In the genomic region with DNA sequence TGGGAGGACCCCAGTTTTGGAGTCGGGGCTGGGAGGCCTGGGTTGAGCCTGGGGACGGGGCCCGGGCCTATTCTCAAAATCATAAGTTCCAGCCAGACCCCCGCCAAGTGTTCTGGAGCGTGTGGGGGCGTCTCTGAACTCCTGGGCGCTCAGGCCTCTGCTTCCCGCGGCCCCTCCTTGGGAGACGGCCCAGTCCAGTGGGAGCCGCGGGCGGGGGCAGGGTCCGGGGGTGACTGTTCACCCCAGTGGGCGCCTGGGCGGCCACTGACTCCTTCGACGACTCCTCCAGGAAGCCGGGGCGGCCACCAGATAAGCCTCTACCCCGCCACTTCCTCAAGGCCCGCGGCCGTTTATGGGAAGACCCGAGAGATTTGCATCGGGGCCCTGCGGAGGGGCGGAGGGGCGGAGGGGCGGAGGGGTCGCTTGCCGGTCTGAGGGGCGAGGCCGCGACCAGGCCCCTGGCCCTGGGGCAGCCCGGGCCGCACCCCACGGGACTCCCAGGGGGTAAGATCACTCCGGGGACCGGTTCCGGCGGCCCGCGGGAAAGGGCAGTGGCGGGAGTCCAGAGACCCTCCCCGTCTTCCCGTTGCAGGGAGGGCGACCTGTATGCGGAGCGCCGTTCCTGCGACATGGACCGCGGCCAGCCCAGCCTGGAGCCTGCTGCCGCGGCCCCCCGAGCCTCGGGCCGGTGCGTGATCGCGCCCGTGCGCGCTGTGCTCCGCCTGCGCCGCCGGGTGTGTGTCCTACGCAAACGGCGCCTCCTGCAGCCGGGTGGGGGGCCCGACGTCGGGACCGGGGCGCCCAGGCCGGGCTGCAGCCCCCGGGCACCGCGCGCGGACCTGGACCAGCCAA, we compare ENCODE assay signal across 8 cellular contexts. TPM values are rescaled to one million over a fixed set of nuclear protein-coding genes. Genes with fewer than 3 reads are reported as not detected.
DNase-seq lines count a peak whose midpoint lies in the region; ATAC-seq, FAIRE-seq and TF ChIP-seq lines count a peak whose summit lies in the region.

No MANE protein-coding gene starts in this region.

- H3K79me2 ChIP-seq in hepatocyte, result no peaks in the 10 kb centered on the region

- H3K36me3 Mint-ChIP-seq in stimulated activated naive CD8-positive, alpha-beta T cell treated with anti-CD3 and anti-CD28 coated beads, Interleukin-15, Interleukin-2, amounts not matched to agents 100 ng/mL and 50 ng/mL, for 24 hours (ENCODE audit: low read depth), result peaks cover 4% of the 10 kb centered on the region
- no peaks in the 10 kb centered on the region for H3K36me3 Mint-ChIP-seq in activated naive CD4-positive, alpha-beta T cell treated with anti-CD3 and anti-CD28 coated beads, Interleukin-2, amount 50 U/mL, for 24 hours

- H3K27ac Mint-ChIP-seq in stimulated activated naive CD8-positive, alpha-beta T cell treated with anti-CD3 and anti-CD28 coated beads, Interleukin-15, Interleukin-2, amounts not matched to agents 100 ng/mL and 50 ng/mL, for 24 hours, result peak overlapping the region; percentile 58
- no peak overlapping the region for H3K27ac Mint-ChIP-seq in activated naive CD4-positive, alpha-beta T cell treated with anti-CD3 and anti-CD28 coated beads, Interleukin-2, amount 50 U/mL, for 24 hours

- H3K36me3 ChIP-seq in hepatocyte (replicated peaks; ENCODE audit: insufficient read depth, low read depth) (no peaks in the 10 kb centered on the region), small intestine (ENCODE audit: control insufficient read depth in 2 of 2, insufficient read depth in 2 of 2, low read length in 2 of 2) (peaks cover 0 to 2% of the 10 kb centered on the region in 2 donors), BE2C (0 out of 2 replicates have a peak, but pooled peaks cover under 1% of the 10 kb centered on the region)

- H3K27me3 ChIP-seq in hepatocyte (no peaks in the 10 kb centered on the region), small intestine (ENCODE audit: control insufficient read depth in 2 of 2, insufficient read depth in 2 of 2, low read length in 2 of 2) (no peaks in the 10 kb centered on the region), BE2C (no peaks in the 10 kb centered on the region)

- peak overlapping the region; percentile 82 for H3K4me3 Mint-ChIP-seq in stimulated activated naive CD8-positive, alpha-beta T cell treated with anti-CD3 and anti-CD28 coated beads, Interleukin-15, Interleukin-2, amounts not matched to agents 100 ng/mL and 50 ng/mL, for 24 hours
- peak overlapping the region; percentile 78 for H3K4me3 Mint-ChIP-seq in activated naive CD4-positive, alpha-beta T cell treated with anti-CD3 and anti-CD28 coated beads, Interleukin-2, amount 50 U/mL, for 24 hours

- H3K4me1 ChIP-seq in hepatocyte (ENCODE audit: insufficient read depth) (peaks cover 26% of the 10 kb centered on the region), small intestine (ENCODE audit: control insufficient read depth in 2 of 2, insufficient read depth in 1 of 2, low read depth in 1 of 2, low read length in 1 of 2) (peaks cover 2 to 9% of the 10 kb centered on the region in 2 donors), BE2C (peaks cover 12% of the 10 kb centered on the region)

- H3K4me1 Mint-ChIP-seq in stimulated activated naive CD8-positive, alpha-beta T cell treated with anti-CD3 and anti-CD28 coated beads, Interleukin-15, Interleukin-2, amounts not matched to agents 100 ng/mL and 50 ng/mL, for 24 hours (ENCODE audit: low read depth), result peaks cover 12% of the 10 kb centered on the region
- H3K4me1 Mint-ChIP-seq in activated naive CD4-positive, alpha-beta T cell treated with anti-CD3 and anti-CD28 coated beads, Interleukin-2, amount 50 U/mL, for 24 hours, result peaks cover 7% of the 10 kb centered on the region

- ATAC-seq in stimulated activated naive CD8-positive, alpha-beta T cell treated with anti-CD3 and anti-CD28 coated beads, Interleukin-15, Interleukin-2, amounts not matched to agents 100 U/mL and 50 U/mL, for 24 hours, result no peak
- no peak for ATAC-seq in GM18858 (IDR thresholded peaks at IDR 0.05; ENCODE audit: unreplicated experiment)

- H3K27ac ChIP-seq in hepatocyte, result peak overlapping the region; percentile 88
- H3K27ac ChIP-seq in small intestine (ENCODE audit: low read depth in 1 of 2, low read length in 1 of 2), result peak overlapping the region; percentile 80 to 96

- DNase-seq in stimulated activated naive CD8-positive, alpha-beta T cell treated with anti-CD3 and anti-CD28 coated beads, Interleukin-15, Interleukin-2, amounts not matched to agents 100 U/mL and 50 U/mL, for 24 hours, result no peak
- DNase-seq in hepatocyte (ENCODE audit: low spot score) (peak; percentile 38), small intestine (peak; percentile 38), BE2C (no peak), NCI-H774 (lab: John Stamatoyannopoulos, UW) (no peak)

- H4K20me1 ChIP-seq in hepatocyte (ENCODE audit: insufficient read depth, poor library complexity, severe bottlenecking), result no peaks in the 10 kb centered on the region

- no peaks in the 10 kb centered on the region for H3K9me3 Mint-ChIP-seq in stimulated activated naive CD8-positive, alpha-beta T cell treated with anti-CD3 and anti-CD28 coated beads, Interleukin-15, Interleukin-2, amounts not matched to agents 100 ng/mL and 50 ng/mL, for 24 hours
- no peaks in the 10 kb centered on the region for H3K9me3 Mint-ChIP-seq in activated naive CD4-positive, alpha-beta T cell treated with anti-CD3 and anti-CD28 coated beads, Interleukin-2, amount 50 U/mL, for 24 hours

- no peaks in the 10 kb centered on the region for H3K27me3 Mint-ChIP-seq in stimulated activated naive CD8-positive, alpha-beta T cell treated with anti-CD3 and anti-CD28 coated beads, Interleukin-15, Interleukin-2, amounts not matched to agents 100 ng/mL and 50 ng/mL, for 24 hours
- H3K27me3 Mint-ChIP-seq in activated naive CD4-positive, alpha-beta T cell treated with anti-CD3 and anti-CD28 coated beads, Interleukin-2, amount 50 U/mL, for 24 hours, result peaks cover 2% of the 10 kb centered on the region

- H3K9me3 ChIP-seq in hepatocyte (ENCODE audit: low read depth), result no peaks in the 10 kb centered on the region
- H3K9me3 ChIP-seq in small intestine (ENCODE audit: control insufficient read depth, low read depth), result no peaks in the 10 kb centered on the region
- H3K9me3 ChIP-seq in BE2C, result no peaks in the 10 kb centered on the region

- peak overlapping the region; percentile 28 for H3K4me3 ChIP-seq in hepatocyte
- H3K4me3 ChIP-seq in small intestine (ENCODE audit: low read depth in 1 of 2, low read length in 2 of 2), result peak overlapping the region; percentile 56 to 69
- no peak overlapping the region for H3K4me3 ChIP-seq in BE2C (ENCODE audit: low read depth, low read length)

- peak overlapping the region; percentile 88 for H3K4me2 ChIP-seq in hepatocyte

- FAIRE-seq in small intestine (lab: Jason Lieb, UNC), result no peak

- no peak for TF ChIP-seq CTCF in hepatocyte (IDR thresholded peaks at IDR 0.05; ENCODE audit: poor library complexity)
- no peak for TF ChIP-seq CTCF in BE2C (IDR thresholded peaks at IDR 0.05; ENCODE audit: low read depth, low read length)

- H3K9me2 ChIP-seq in hepatocyte (replicated peaks; ENCODE audit: insufficient read depth), result no peaks in the 10 kb centered on the region

- WGBS in hepatocyte (ENCODE audit: low lambda C conversion rate, missing lambda C conversion rate), result 61% methylated on average over 38 of the region's 84 CpGs
- 14 to 19% (median 16%) methylated on average over 29 to 84 of the region's 84 CpGs for WGBS in small intestine, 3 donors

- H2AFZ ChIP-seq in hepatocyte, result no peak overlapping the region

RNA-seq across cellular contexts. Expression of a gene that starts 0.8 kb away (rescaled TPM):
- 13.7 and 14.4 TPM in 2 replicates for total RNA-seq in hepatocyte
- polyA plus RNA-seq in hepatocyte (8.0 and 10.1 TPM in 2 replicates), small intestine (10 to 100 TPM in 1 of 3 donors, 1 to 10 TPM in 2; 3.4 to 21.5 (median 9.7) TPM)
- 9.9 TPM for polyA plus RNA-seq in BE2C (2012; ENCODE audit: insufficient read depth, insufficient read length, low read depth)

RNA-seq across cellular contexts. Expression of a gene that starts 23.2 kb away (rescaled TPM):
- total RNA-seq in hepatocyte, result 36.4 and 41.4 TPM in 2 replicates
- polyA plus RNA-seq in hepatocyte, result 61.1 and 63.5 TPM in 2 replicates
- polyA plus RNA-seq in small intestine, result 10 to 100 TPM; 34.7 to 62.5 (median 34.9) TPM
- 204 TPM for polyA plus RNA-seq in BE2C (2012; ENCODE audit: insufficient read depth, insufficient read length, low read depth)

RNA-seq across cellular contexts. Expression of a gene that starts 23.8 kb away (rescaled TPM):
- total RNA-seq in hepatocyte, result 5.3 and 8.2 TPM in 2 replicates
- polyA plus RNA-seq in hepatocyte, result 13.1 and 18.7 TPM in 2 replicates
- 10 to 100 TPM in 1 of 3 donors, 1 to 10 TPM in 2; 3.2 to 12.6 (median 5.1) TPM for polyA plus RNA-seq in small intestine
- 5.3 TPM for polyA plus RNA-seq in BE2C (2012; ENCODE audit: insufficient read depth, insufficient read length, low read depth)

RNA-seq across cellular contexts. Expression of a gene that starts 27.2 kb away (rescaled TPM):
- not detected in 2 replicates for total RNA-seq in hepatocyte
- polyA plus RNA-seq in hepatocyte (1.5 and 2.5 TPM in 2 replicates), small intestine (not detected)
- not detected for polyA plus RNA-seq in BE2C (2012; ENCODE audit: insufficient read depth, insufficient read length, low read depth)

RNA-seq across cellular contexts. Expression of a gene that starts 37.2 kb away (rescaled TPM):
- 309 and 313 TPM in 2 replicates for total RNA-seq in hepatocyte
- polyA plus RNA-seq in hepatocyte, result 388 and 446 TPM in 2 replicates
- polyA plus RNA-seq in small intestine, result 100 to 1,000 TPM; 365 to 374 (median 369) TPM
- 604 TPM for polyA plus RNA-seq in BE2C (2012; ENCODE audit: insufficient read depth, insufficient read length, low read depth)

Comparison
In these comparisons a context has a peak if more than half of its experiments do, and no peak if none do; other contexts are left out.
1. DNase-seq: peak in hepatocyte (single experiment) and small intestine (single experiment); none in stimulated activated naive CD8-positive, alpha-beta T cell treated with anti-CD3 and anti-CD28 coated beads, Interleukin-15, Interleukin-2, amounts not matched to agents 100 U/mL and 50 U/mL, for 24 hours (single experiment), BE2C (single experiment) and NCI-H774 (single experiment).